In genomic region chr16:84228321-84228838, GRCh38 we compare ENCODE assay signal across 9 cellular contexts. TPM values are rescaled to one million over a fixed set of nuclear protein-coding genes. Genes with fewer than 3 reads are reported as not detected.
DNase-seq lines count a peak whose midpoint lies in the region; ATAC-seq and TF ChIP-seq lines count a peak whose summit lies in the region.
"Had no signal": no experiment of that assay in that cellular context is flagged by ENCODE, and none has a peak within 500 bp of the region (broad histone marks: within the 10 kb centered on the region; RNA-seq: fewer than 3 reads in every experiment).

No MANE protein-coding gene starts in this region.

- H3K4me3 Mint-ChIP-seq in activated T-helper 17 cell treated with anti-CD3 and anti-CD28 coated beads, Interleukin-2, amount 50 U/mL, for 72 hours, result no peak overlapping the region

- H3K36me3 ChIP-seq in BE2C (no peaks in the 10 kb centered on the region), MG63 (no peaks in the 10 kb centered on the region), mesodermal cell (ENCODE audit: control insufficient read depth, insufficient read depth, low read length) (no peaks in the 10 kb centered on the region)
- H3K36me3 ChIP-seq: neutrophil had no signal

- no peak for ATAC-seq in HG03135 (IDR thresholded peaks at IDR 0.05; ENCODE audit: unreplicated experiment)
- ATAC-seq in activated T-helper 17 cell treated with anti-CD3 and anti-CD28 coated beads, Interleukin-2, amount 50 U/mL, for 72 hours (replicated peaks), result no peak
- ATAC-seq in HG03108 (IDR thresholded peaks at IDR 0.05; ENCODE audit: unreplicated experiment), result no peak

- H3K4me1 Mint-ChIP-seq in activated T-helper 17 cell treated with anti-CD3 and anti-CD28 coated beads, Interleukin-2, amount 50 U/mL, for 72 hours, result no peaks in the 10 kb centered on the region

- peaks cover 11% of the 10 kb centered on the region for H3K4me1 ChIP-seq in BE2C
- peaks cover 17% of the 10 kb centered on the region for H3K4me1 ChIP-seq in mesodermal cell (ENCODE audit: control insufficient read depth, insufficient read depth, low read length, poor library complexity, severe bottlenecking)

- H3K27ac ChIP-seq in mesodermal cell (ENCODE audit: low read depth, low read length, severe bottlenecking), result peak overlapping the region; percentile 92
- H3K27ac ChIP-seq: neutrophil had no signal

- H3K36me3 Mint-ChIP-seq in activated T-helper 17 cell treated with anti-CD3 and anti-CD28 coated beads, Interleukin-2, amount 50 U/mL, for 72 hours (ENCODE audit: low read depth), result no peaks in the 10 kb centered on the region

- TF ChIP-seq CTCF in BE2C (IDR thresholded peaks at IDR 0.05; ENCODE audit: low read depth, low read length), result no peak

- H3K4me3 ChIP-seq in BE2C (ENCODE audit: low read depth, low read length), result no peak overlapping the region
- no peak overlapping the region for H3K4me3 ChIP-seq in MG63
- no peak overlapping the region for H3K4me3 ChIP-seq in mesodermal cell (ENCODE audit: extremely low read depth, insufficient read depth, low read length, poor library complexity, severe bottlenecking)

- DNase-seq in BE2C (peak; percentile 78), MG63 (peak; percentile 92), dedifferentiated amniotic fluid mesenchymal stem cell (ENCODE audit: extremely low spot score) (peak; percentile 75)
- no peak for DNase-seq in activated T-cell treated with anti-CD3 and anti-CD28 coated beads, Interleukin-2, amount 50 U/mL, for 1 hour

- no peaks in the 10 kb centered on the region for H3K9me3 ChIP-seq in BE2C
- no peaks in the 10 kb centered on the region for H3K9me3 ChIP-seq in MG63
- H3K9me3 ChIP-seq in mesodermal cell (ENCODE audit: control insufficient read depth, low read length), result no peaks in the 10 kb centered on the region
- H3K9me3 ChIP-seq: neutrophil had no signal

- no peaks in the 10 kb centered on the region for H3K9me3 Mint-ChIP-seq in activated T-helper 17 cell treated with anti-CD3 and anti-CD28 coated beads, Interleukin-2, amount 50 U/mL, for 72 hours

- 19 to 23% methylated on average over 4 to 10 of the region's 17 CpGs for WGBS in mesodermal cell (ENCODE audit: insufficient coverage in 2 of 2), 2 experiments

- H3K27me3 ChIP-seq in BE2C (no peaks in the 10 kb centered on the region), MG63 (no peaks in the 10 kb centered on the region)

- H3K27ac Mint-ChIP-seq in activated T-helper 17 cell treated with anti-CD3 and anti-CD28 coated beads, Interleukin-2, amount 50 U/mL, for 72 hours, result no peak overlapping the region

- H3K27me3 Mint-ChIP-seq in activated T-helper 17 cell treated with anti-CD3 and anti-CD28 coated beads, Interleukin-2, amount 50 U/mL, for 72 hours, result peaks cover 23% of the 10 kb centered on the region

RNA-seq across cellular contexts. Expression of gene KCNG4, which starts 11.4 kb away (rescaled TPM):
- 0.17 TPM for polyA plus RNA-seq in BE2C (2012; ENCODE audit: insufficient read depth, insufficient read length, low read depth)
- total RNA-seq in MG63 (2014; rRNA removed; shearing (Covaris generic); ENCODE audit: low replicate concordance), result not detected in 2 replicates
- not detected for polyA plus RNA-seq in mesodermal cell (2013, experiment 1 of 2)
- not detected for polyA plus RNA-seq in mesodermal cell (2013, experiment 2 of 2)
- total RNA-seq in activated T-helper 17 cell treated with anti-CD3 and anti-CD28 coated beads, Interleukin-2, amount 50 U/mL, for 72 hours, result not detected

RNA-seq across cellular contexts. Expression of gene ADAD2, which starts 37.4 kb away (rescaled TPM):
- polyA plus RNA-seq in BE2C (2012; ENCODE audit: insufficient read depth, insufficient read length, low read depth), result not detected
- total RNA-seq in MG63 (2014; rRNA removed; shearing (Covaris generic); ENCODE audit: low replicate concordance), result not detected in 2 replicates
- 0.33 TPM for polyA plus RNA-seq in mesodermal cell (2013, experiment 1 of 2)
- not detected for polyA plus RNA-seq in mesodermal cell (2013, experiment 2 of 2)
- total RNA-seq in activated T-helper 17 cell treated with anti-CD3 and anti-CD28 coated beads, Interleukin-2, amount 50 U/mL, for 72 hours, result not detected

RNA-seq across cellular contexts. Expression of gene TAF1C, which starts 41.5 kb away (rescaled TPM):
- 73.4 TPM for polyA plus RNA-seq in BE2C (2012; ENCODE audit: insufficient read depth, insufficient read length, low read depth)
- total RNA-seq in MG63 (2014; rRNA removed; shearing (Covaris generic); ENCODE audit: low replicate concordance), result 10.3 and 16.6 TPM in 2 replicates
- 36.5 TPM for polyA plus RNA-seq in mesodermal cell (2013, experiment 1 of 2)
- polyA plus RNA-seq in mesodermal cell (2013, experiment 2 of 2), result 35.7 TPM
- 10 to 100 TPM; 37.0 to 44.9 TPM for total RNA-seq in activated T-helper 17 cell treated with anti-CD3 and anti-CD28 coated beads, Interleukin-2, amount 50 U/mL, for 72 hours
